In genomic region chr6:111602481-111603404, GRCh38 we compare ENCODE assay signal across 10 cellular contexts. TPM values are rescaled to one million over a fixed set of nuclear protein-coding genes. Genes with fewer than 3 reads are reported as not detected.
DNase-seq lines count a peak whose midpoint lies in the region; ATAC-seq and TF ChIP-seq lines count a peak whose summit lies in the region.
"Had no signal": no experiment of that assay in that cellular context is flagged by ENCODE, and none has a peak within 500 bp of the region (broad histone marks: within the 10 kb centered on the region; RNA-seq: fewer than 3 reads in every experiment).

No MANE protein-coding gene starts in this region.

- H3K27me3 ChIP-seq in fibroblast of lung (ENCODE audit: control insufficient read depth, insufficient read depth, low read length), result no peaks in the 10 kb centered on the region

- peak; percentile 76 for DNase-seq in AG10803 (ENCODE audit: low read depth)
- DNase-seq in RWPE1 (ENCODE audit: low spot score), result no peak
- DNase-seq in fibroblast of lung (ENCODE audit: low read depth in 2 of 2), result peak; percentile 86 to 93
- DNase-seq in neural crest cell (ENCODE audit: low read depth, low spot score), result no peak
- DNase-seq in MV-4-11 (lab: John Stamatoyannopoulos, UW), result no peak
- DNase-seq in NCI-H2171 treated with DMSO at 0.1 percent for 48 hours (lab: John Stamatoyannopoulos, UW), result no peak
- no peak for DNase-seq in activated CD4-positive, alpha-beta memory T cell treated with anti-CD3 and anti-CD28 coated beads for 36 hours
- DNase-seq: MM.1S had no signal

- H3K36me3 ChIP-seq in fibroblast of lung (ENCODE audit: control insufficient read depth, insufficient read depth, low read length), result no peaks in the 10 kb centered on the region

- H3K36me3 Mint-ChIP-seq in neural crest cell (ENCODE audit: low read depth), result no peaks in the 10 kb centered on the region
- H3K36me3 Mint-ChIP-seq in activated CD4-positive, alpha-beta memory T cell treated with anti-CD3 and anti-CD28 coated beads for 36 hours, result peaks cover 9% of the 10 kb centered on the region

- H4K20me1 ChIP-seq in fibroblast of lung (ENCODE audit: control insufficient read depth, extremely low read depth, insufficient read depth, low read length), result no peaks in the 10 kb centered on the region

- intact Hi-C loops in activated CD4-positive, alpha-beta memory T cell treated with anti-CD3 and anti-CD28 coated beads for 36 hours (cut with micrococcal nuclease), result no loop called here

- H3K4me3 ChIP-seq in AG10803 (ENCODE audit: low read length) (peak overlapping the region; percentile 46), fibroblast of lung (replicated peaks in 1 of 4; ENCODE audit: control extremely low read depth in 1 of 4, insufficient read depth in 1 of 4, low read depth in 3 of 4, low read length in 4 of 4) (peak overlapping the region; percentile 18 to 66 (median 36))

- H3K9ac ChIP-seq in fibroblast of lung (ENCODE audit: insufficient read depth, low read length), result peak overlapping the region; percentile 70

- ATAC-seq in HG03432 (IDR thresholded peaks at IDR 0.05; ENCODE audit: unreplicated experiment), result no peak

- H3K79me2 ChIP-seq in fibroblast of lung (ENCODE audit: control insufficient read depth, insufficient read depth, low read length), result peaks cover 23% of the 10 kb centered on the region

- peaks cover 8% of the 10 kb centered on the region for H3K27me3 Mint-ChIP-seq in neural crest cell (ENCODE audit: low read depth)
- H3K27me3 Mint-ChIP-seq in activated CD4-positive, alpha-beta memory T cell treated with anti-CD3 and anti-CD28 coated beads for 36 hours, result no peaks in the 10 kb centered on the region
- H3K27me3 Mint-ChIP-seq: stimulated activated naive CD8-positive, alpha-beta T cell treated with anti-CD3 and anti-CD28 coated beads, Interleukin-15, Interleukin-2, amounts not matched to agents 100 ng/mL and 50 ng/mL, for 24 hours had no signal

- peak overlapping the region; percentile 21 for H3K27ac Mint-ChIP-seq in neural crest cell (ENCODE audit: unreplicated experiment)
- no peak overlapping the region for H3K27ac Mint-ChIP-seq in activated CD4-positive, alpha-beta memory T cell treated with anti-CD3 and anti-CD28 coated beads for 36 hours
- H3K27ac Mint-ChIP-seq: stimulated activated naive CD8-positive, alpha-beta T cell treated with anti-CD3 and anti-CD28 coated beads, Interleukin-15, Interleukin-2, amounts not matched to agents 100 ng/mL and 50 ng/mL, for 24 hours had no signal

- H3K4me1 Mint-ChIP-seq in neural crest cell, result peaks cover 44% of the 10 kb centered on the region
- peaks cover 55% of the 10 kb centered on the region for H3K4me1 Mint-ChIP-seq in activated CD4-positive, alpha-beta memory T cell treated with anti-CD3 and anti-CD28 coated beads for 36 hours (ENCODE audit: low read depth)

- no peaks in the 10 kb centered on the region for H3K9me3 Mint-ChIP-seq in neural crest cell
- no peaks in the 10 kb centered on the region for H3K9me3 Mint-ChIP-seq in activated CD4-positive, alpha-beta memory T cell treated with anti-CD3 and anti-CD28 coated beads for 36 hours
- H3K9me3 Mint-ChIP-seq: stimulated activated naive CD8-positive, alpha-beta T cell treated with anti-CD3 and anti-CD28 coated beads, Interleukin-15, Interleukin-2, amounts not matched to agents 100 ng/mL and 50 ng/mL, for 24 hours had no signal

- H2AFZ ChIP-seq in fibroblast of lung (ENCODE audit: low read length), result no peak overlapping the region

- H3K4me3 Mint-ChIP-seq in neural crest cell, result peak overlapping the region; percentile 10
- no peak overlapping the region for H3K4me3 Mint-ChIP-seq in activated CD4-positive, alpha-beta memory T cell treated with anti-CD3 and anti-CD28 coated beads for 36 hours
- H3K4me3 Mint-ChIP-seq: stimulated activated naive CD8-positive, alpha-beta T cell treated with anti-CD3 and anti-CD28 coated beads, Interleukin-15, Interleukin-2, amounts not matched to agents 100 ng/mL and 50 ng/mL, for 24 hours had no signal

- peak overlapping the region; percentile 81 for H3K27ac ChIP-seq in RWPE1
- peak overlapping the region; percentile 99 for H3K27ac ChIP-seq in fibroblast of lung (ENCODE audit: insufficient read depth, low read length)

- H3K9me3 ChIP-seq in fibroblast of lung (ENCODE audit: control insufficient read depth, insufficient read depth, low read depth, low read length), result no peaks in the 10 kb centered on the region

- peaks cover 46% of the 10 kb centered on the region for H3K4me1 ChIP-seq in fibroblast of lung (ENCODE audit: control insufficient read depth, extremely low read depth, insufficient read depth, low read length)

- POLR2A ChIA-PET in RWPE1 (lab: Yijun Ruan, JAX; ENCODE audit: low non-redundant PET), result no interaction called here
- POLR2A ChIA-PET in activated CD4-positive, alpha-beta memory T cell treated with anti-CD3 and anti-CD28 coated beads for 36 hours (lab: Charles Lee), result interaction anchor here (0.7 kb wide), 1 partner anchor 119 kb away, joined by 3 read pairs; no protein-coding TSS in a partner anchor

- peak overlapping the region; percentile 98 for H3K4me2 ChIP-seq in fibroblast of lung (ENCODE audit: extremely low read depth, insufficient read depth, low read length)

- CTCF ChIA-PET in RWPE1 (lab: Yijun Ruan, JAX), result interaction anchor here (0.6 to 0.7 kb wide), 2 partner anchors 80 to 379 kb away, joined by 4 to 5 read pairs; no protein-coding TSS in a partner anchor
- CTCF ChIA-PET in activated CD4-positive, alpha-beta memory T cell treated with anti-CD3 and anti-CD28 coated beads for 36 hours (lab: Charles Lee), result no interaction called here

- TF ChIP-seq CTCF in AG10803 (conservative IDR thresholded peaks at IDR 0.05; ENCODE audit: low read length), result no peak
- no peak for TF ChIP-seq CTCF in RWPE1 (conservative IDR thresholded peaks at IDR 0.05; ENCODE audit: low read depth)
- no peak for TF ChIP-seq CTCF in fibroblast of lung (conservative IDR thresholded peaks at IDR 0.05 in 1 of 2, IDR thresholded peaks at IDR 0.05 in 1 of 2; ENCODE audit: low read depth in 1 of 2, low read length in 2 of 2)
- TF ChIP-seq CTCF in neural crest cell (conservative IDR thresholded peaks at IDR 0.05), result no peak

RNA-seq across cellular contexts. Expression of gene TRAF3IP2, which starts 2.9 kb away (rescaled TPM):
- total RNA-seq in fibroblast of lung (15.2 and 37.0 TPM in 2 replicates), neural crest cell (1.8 and 2.4 TPM in 2 replicates)
- polyA plus RNA-seq in fibroblast of lung, result 21.6 and 26.9 TPM in 2 replicates
- 22.1 and 22.2 TPM in 2 replicates for polyA plus RNA-seq in fibroblast of lung (2012)
- 76.9 and 77.1 TPM in 2 replicates for polyA minus RNA-seq in fibroblast of lung (ENCODE audit: low replicate concordance)
- 10 to 100 TPM; 42.0 to 43.2 TPM for total RNA-seq in activated CD4-positive, alpha-beta memory T cell treated with anti-CD3 and anti-CD28 coated beads for 36 hours

Comparison
In these comparisons a context has a peak if more than half of its experiments do, and no peak if none do; other contexts are left out.
1. DNase-seq: peak in AG10803 (single experiment) and fibroblast of lung (2 of 2); none in RWPE1 (single experiment), neural crest cell (single experiment), MV-4-11 (single experiment), NCI-H2171 treated with DMSO at 0.1 percent for 48 hours (single experiment) and activated CD4-positive, alpha-beta memory T cell treated with anti-CD3 and anti-CD28 coated beads for 36 hours (single experiment).